ENCODE assay signal across 8 cellular contexts in genomic region chrX:54640103-54640428, GRCh38.
DNase-seq lines count a peak whose midpoint lies in the region; ATAC-seq, FAIRE-seq and TF ChIP-seq lines count a peak whose summit lies in the region.

No MANE protein-coding gene starts in this region.

- H3K36me3 ChIP-seq in kidney (ENCODE audit: control insufficient read depth in 1 of 2, insufficient read depth in 2 of 2, low read length in 2 of 2): no peaks in the 10 kb centered on the region

- H3K27me3 Mint-ChIP-seq in T-helper 2 cell treated with Interferon-gamma antibody and Interleukin-4, amounts not matched to agents 5 μg/mL and 100 μg/mL, for 36 hours (ENCODE audit: low read depth): no peaks in the 10 kb centered on the region
- no peaks in the 10 kb centered on the region for H3K27me3 Mint-ChIP-seq in activated naive CD8-positive, alpha-beta T cell treated with anti-CD3 and anti-CD28 coated beads for 36 hours

- FAIRE-seq in kidney (lab: Jason Lieb, UNC): no peak

- H3K36me3 Mint-ChIP-seq in T-helper 2 cell treated with Interferon-gamma antibody and Interleukin-4, amounts not matched to agents 5 μg/mL and 100 μg/mL, for 36 hours (ENCODE audit: low read depth): peaks cover 4% of the 10 kb centered on the region
- peaks cover 13% of the 10 kb centered on the region for H3K36me3 Mint-ChIP-seq in activated naive CD8-positive, alpha-beta T cell treated with anti-CD3 and anti-CD28 coated beads for 36 hours

- H3K27ac Mint-ChIP-seq in T-helper 2 cell treated with Interferon-gamma antibody and Interleukin-4, amounts not matched to agents 5 μg/mL and 100 μg/mL, for 36 hours: peak overlapping the region; percentile 98
- H3K27ac Mint-ChIP-seq in activated naive CD8-positive, alpha-beta T cell treated with anti-CD3 and anti-CD28 coated beads for 36 hours: peak overlapping the region; percentile 99

- DNase-seq in T-helper 2 cell treated with Interferon-gamma antibody and Interleukin-4, amounts not matched to agents 5 μg/mL and 100 μg/mL, for 36 hours (ENCODE audit: low spot score): no peak
- DNase-seq in T-helper 2 cell (no peak), kidney (no peak), substantia nigra (lab: John Stamatoyannopoulos, UW) (no peak), GM13977 (ENCODE audit: low spot score) (no peak)
- no peak for DNase-seq in activated naive CD8-positive, alpha-beta T cell treated with anti-CD3 and anti-CD28 coated beads for 36 hours
- DNase-seq in central memory CD4-positive, alpha-beta T cell: no peak

- in situ Hi-C loops in GM13977 (cut with MboI; ENCODE audit: low pct_unique_long_range_greater_than_20kb, low sequenced_read_pairs, unreplicated experiment): no loop called here

- no peak for ATAC-seq in HG02885 (IDR thresholded peaks at IDR 0.05; ENCODE audit: poor library complexity, unreplicated experiment)

- peak overlapping the region in 1 of 2 donors; percentile 60 for H3K4me3 ChIP-seq in kidney (ENCODE audit: low read length in 2 of 2)

- H3K4me1 Mint-ChIP-seq in T-helper 2 cell treated with Interferon-gamma antibody and Interleukin-4, amounts not matched to agents 5 μg/mL and 100 μg/mL, for 36 hours (ENCODE audit: low read depth): peaks cover 6% of the 10 kb centered on the region
- peaks cover 2% of the 10 kb centered on the region for H3K4me1 Mint-ChIP-seq in activated naive CD8-positive, alpha-beta T cell treated with anti-CD3 and anti-CD28 coated beads for 36 hours

- intact Hi-C loops in kidney (cut with DNase I): no loop called here

- H3K4me3 Mint-ChIP-seq in T-helper 2 cell treated with Interferon-gamma antibody and Interleukin-4, amounts not matched to agents 5 μg/mL and 100 μg/mL, for 36 hours: peak overlapping the region; percentile 93
- H3K4me3 Mint-ChIP-seq in activated naive CD8-positive, alpha-beta T cell treated with anti-CD3 and anti-CD28 coated beads for 36 hours: peak overlapping the region; percentile 91

- peak overlapping the region in 1 of 2 donors; percentile 65 for H3K9ac ChIP-seq in kidney (ENCODE audit: low read length in 2 of 2)

- H3K9me3 Mint-ChIP-seq in T-helper 2 cell treated with Interferon-gamma antibody and Interleukin-4, amounts not matched to agents 5 μg/mL and 100 μg/mL, for 36 hours: peaks cover 6% of the 10 kb centered on the region
- H3K9me3 Mint-ChIP-seq in activated naive CD8-positive, alpha-beta T cell treated with anti-CD3 and anti-CD28 coated beads for 36 hours: peaks cover 9% of the 10 kb centered on the region

- no peaks in the 10 kb centered on the region for H3K4me1 ChIP-seq in kidney (ENCODE audit: control insufficient read depth in 1 of 2, insufficient read depth in 1 of 2, low read depth in 1 of 2, low read length in 2 of 2)

- H3K27ac ChIP-seq in kidney (ENCODE audit: low read depth in 2 of 2, low read length in 2 of 2) (peak overlapping the region; percentile 84 to 94), substantia nigra (ENCODE audit: low read depth, low read length, poor library complexity, severe bottlenecking) (peak overlapping the region; percentile 80)

- H3K9me3 ChIP-seq in kidney (ENCODE audit: control insufficient read depth in 1 of 2, low read length in 2 of 2): no peaks in the 10 kb centered on the region

- no peak for TF ChIP-seq CTCF in kidney (IDR thresholded peaks at IDR 0.05; ENCODE audit: borderline replicate concordance, extremely low read depth, insufficient read depth)
- no peak for TF ChIP-seq CTCF in GM13977 (IDR thresholded peaks at IDR 0.05; ENCODE audit: extremely low read depth, insufficient read depth, missing control alignments)
